Comparison of ENCODE assay signal across 19 cellular contexts in the genomic region with DNA sequence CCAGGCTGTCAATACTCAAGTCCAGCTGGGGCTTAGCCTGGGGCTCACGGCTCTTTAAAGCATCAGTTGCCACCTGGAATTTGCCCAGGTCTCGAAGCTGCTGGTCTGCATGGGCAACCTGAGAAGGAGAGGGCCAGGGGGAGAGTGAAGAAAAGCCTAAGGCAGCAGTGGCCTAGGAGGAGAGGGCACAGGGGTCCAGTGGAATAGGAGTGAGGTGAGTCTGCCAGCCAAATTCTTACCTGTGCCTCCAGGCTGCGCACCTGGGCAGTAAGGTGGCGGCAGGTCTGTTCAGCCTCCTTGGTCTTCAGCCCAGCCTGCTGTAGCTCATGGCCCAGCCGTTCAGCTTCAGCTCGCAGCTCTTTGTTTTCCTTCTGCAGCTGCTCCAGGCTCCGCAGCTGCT. TPM values are rescaled to one million over a fixed set of nuclear protein-coding genes. Genes with fewer than 3 reads are reported as not detected.
A peak's percentile ranks its signal among the peaks of the same experiment; 100 is the strongest.
DNase-seq lines count a peak whose midpoint lies in the region; ATAC-seq and TF ChIP-seq lines count a peak whose summit lies in the region.
"Had no signal": no experiment of that assay in that cellular context is flagged by ENCODE, and none has a peak within 500 bp of the region (broad histone marks: within the 10 kb centered on the region; RNA-seq: fewer than 3 reads in every experiment).

No MANE protein-coding gene starts in this region.

- TSS peak; percentile 8 for BruUV-seq in mammary epithelial cell (replicated peaks; lab: Mats Ljungman, UMichigan)

- H2AFZ ChIP-seq in mammary epithelial cell (ENCODE audit: low read depth, low read length): no peak overlapping the region

- no peak overlapping the region for H3K4me3 Mint-ChIP-seq in activated T-cell treated with anti-CD3 and anti-CD28 coated beads, Interleukin-2, amount 50 U/mL, for 24 hours
- H3K4me3 Mint-ChIP-seq in HFFc6: no peak overlapping the region
- H3K4me3 Mint-ChIP-seq in stimulated activated effector memory CD8-positive, alpha-beta T cell treated with anti-CD3 and anti-CD28 coated beads, Interleukin-12 subunit alpha, Interleukin-12 subunit beta, amount 100 ng/mL, for 72 hours: no peak overlapping the region
- H3K4me3 Mint-ChIP-seq: activated CD8-positive, alpha-beta memory T cell treated with anti-CD3 and anti-CD28 coated beads, Interleukin-2, amount 10 ng/mL, durations not matched to agents 7 days and 5 days; naive thymus-derived CD4-positive, alpha-beta T cell had no signal

- H3K4me2 ChIP-seq in mammary epithelial cell (ENCODE audit: insufficient read depth, low read depth, low read length): no peak overlapping the region
- H3K4me2 ChIP-seq: A549 had no signal

- H3K27me3 Mint-ChIP-seq in activated T-cell treated with anti-CD3 and anti-CD28 coated beads, Interleukin-2, amount 50 U/mL, for 24 hours: no peaks in the 10 kb centered on the region
- peaks cover 28% of the 10 kb centered on the region for H3K27me3 Mint-ChIP-seq in HFFc6 (ENCODE audit: insufficient read depth)
- H3K27me3 Mint-ChIP-seq: activated CD8-positive, alpha-beta memory T cell treated with anti-CD3 and anti-CD28 coated beads, Interleukin-2, amount 10 ng/mL, durations not matched to agents 7 days and 5 days; naive thymus-derived CD4-positive, alpha-beta T cell had no signal

- no peak overlapping the region for H3K4me3 ChIP-seq in mammary epithelial cell (replicated peaks in 1 of 3; ENCODE audit: insufficient read depth in 1 of 3, low read depth in 2 of 3, low read length in 3 of 3)
- no peak overlapping the region for H3K4me3 ChIP-seq in BE2C (ENCODE audit: low read depth, low read length)
- no peak overlapping the region for H3K4me3 ChIP-seq in spleen
- H3K4me3 ChIP-seq: A549, left ventricle myocardium inferior, SK-N-MC, upper lobe of left lung had no signal

- H3K9me3 Mint-ChIP-seq in activated T-cell treated with anti-CD3 and anti-CD28 coated beads, Interleukin-2, amount 50 U/mL, for 24 hours: no peaks in the 10 kb centered on the region
- no peaks in the 10 kb centered on the region for H3K9me3 Mint-ChIP-seq in HFFc6
- no peaks in the 10 kb centered on the region for H3K9me3 Mint-ChIP-seq in stimulated activated effector memory CD8-positive, alpha-beta T cell treated with anti-CD3 and anti-CD28 coated beads, Interleukin-12 subunit alpha, Interleukin-12 subunit beta, amount 100 ng/mL, for 72 hours

- dilution Hi-C loops in mammary epithelial cell (cut with HindIII; ENCODE audit: low sequenced_read_pairs): loop anchor here (5.0 kb wide), 1 partner anchor 51 kb away; no protein-coding TSS in a partner anchor

- no peaks in the 10 kb centered on the region for H3K27me3 ChIP-seq in mammary epithelial cell (ENCODE audit: insufficient read depth, low read length)
- no peaks in the 10 kb centered on the region for H3K27me3 ChIP-seq in BE2C
- no peaks in the 10 kb centered on the region for H3K27me3 ChIP-seq in spleen (replicated peaks in 1 of 7)
- H3K27me3 ChIP-seq: upper lobe of left lung had no signal

- intact Hi-C loops in mammary epithelial cell (cut with micrococcal nuclease) (no loop called here), spleen (cut with DNase I; ENCODE audit: low total_unique reads) (no loop called here)

- TF ChIP-seq CTCF in HFFc6 (IDR thresholded peaks at IDR 0.05) (no peak), mammary epithelial cell (conservative IDR thresholded peaks at IDR 0.05 in 1 of 2, IDR thresholded peaks at IDR 0.05 in 1 of 2; ENCODE audit: extremely low read depth in 1 of 2, insufficient read depth in 1 of 2, low read depth in 1 of 2, low read length in 2 of 2) (no peak), BE2C (IDR thresholded peaks at IDR 0.05; ENCODE audit: low read depth, low read length) (no peak), spleen (IDR thresholded peaks at IDR 0.05 in 8 of 11, conservative IDR thresholded peaks at IDR 0.05 in 3 of 11) (no peak)

- peaks cover 10% of the 10 kb centered on the region for H3K4me1 ChIP-seq in mammary epithelial cell (ENCODE audit: insufficient read depth, low read length)
- no peaks in the 10 kb centered on the region for H3K4me1 ChIP-seq in BE2C
- H3K4me1 ChIP-seq in spleen: peaks cover 0 to 44% (median 18%) of the 10 kb centered on the region in 6 donors

- peaks cover 47% of the 10 kb centered on the region for H3K36me3 ChIP-seq in mammary epithelial cell (ENCODE audit: insufficient read depth, low read length)
- peaks cover 93% of the 10 kb centered on the region for H3K36me3 ChIP-seq in BE2C
- H3K36me3 ChIP-seq in spleen: peaks cover 10 to 100% (median 100%) of the 10 kb centered on the region in 6 donors

- in situ Hi-C loops in mammary epithelial cell (cut with MboI; ENCODE audit: low sequenced_read_pairs in 2 of 2): no loop called here

- 83% methylated on average over 7 of the region's 7 CpGs for WGBS in mammary epithelial cell (ENCODE audit: low coverage, missing lambda C conversion rate)
- 90 to 98% (median 97%) methylated on average over 7 of the region's 7 CpGs for WGBS in spleen, 5 donors

- ATAC-seq in stimulated activated effector memory CD8-positive, alpha-beta T cell treated with anti-CD3 and anti-CD28 coated beads, Interleukin-12 subunit alpha, Interleukin-12 subunit beta, amount 100 ng/mL, for 72 hours: no peak
- ATAC-seq: A549; activated CD8-positive, alpha-beta memory T cell treated with anti-CD3 and anti-CD28 coated beads, Interleukin-2, amount 10 ng/mL, durations not matched to agents 7 days and 5 days; naive thymus-derived CD4-positive, alpha-beta T cell had no signal

- TF ChIP-seq POLR2A in spleen (IDR thresholded peaks at IDR 0.05): no peak

- peaks cover 99% of the 10 kb centered on the region for H3K36me3 Mint-ChIP-seq in activated T-cell treated with anti-CD3 and anti-CD28 coated beads, Interleukin-2, amount 50 U/mL, for 24 hours (ENCODE audit: low read depth)
- peaks cover 26% of the 10 kb centered on the region; the same call in 1 of the 2 replicates for H3K36me3 Mint-ChIP-seq in HFFc6 (ENCODE audit: low read depth)
- peaks cover 97% of the 10 kb centered on the region for H3K36me3 Mint-ChIP-seq in stimulated activated effector memory CD8-positive, alpha-beta T cell treated with anti-CD3 and anti-CD28 coated beads, Interleukin-12 subunit alpha, Interleukin-12 subunit beta, amount 100 ng/mL, for 72 hours

- H3K79me2 ChIP-seq in mammary epithelial cell (ENCODE audit: insufficient read depth, low read length): peaks cover 22% of the 10 kb centered on the region

- no peaks in the 10 kb centered on the region for H3K4me1 Mint-ChIP-seq in activated T-cell treated with anti-CD3 and anti-CD28 coated beads, Interleukin-2, amount 50 U/mL, for 24 hours (ENCODE audit: low read depth)
- no peaks in the 10 kb centered on the region for H3K4me1 Mint-ChIP-seq in HFFc6 (ENCODE audit: low read depth)
- peaks cover 9% of the 10 kb centered on the region for H3K4me1 Mint-ChIP-seq in stimulated activated effector memory CD8-positive, alpha-beta T cell treated with anti-CD3 and anti-CD28 coated beads, Interleukin-12 subunit alpha, Interleukin-12 subunit beta, amount 100 ng/mL, for 72 hours
- H3K4me1 Mint-ChIP-seq: activated CD8-positive, alpha-beta memory T cell treated with anti-CD3 and anti-CD28 coated beads, Interleukin-2, amount 10 ng/mL, durations not matched to agents 7 days and 5 days had no signal

- POLR2A ChIA-PET in HEK293T (lab: Yijun Ruan, JAX): no interaction called here

- no peak overlapping the region for H3K27ac ChIP-seq in mammary epithelial cell (ENCODE audit: insufficient read depth, low read depth, low read length)
- peak overlapping the region in 1 of 8 donors; percentile 2 for H3K27ac ChIP-seq in spleen
- H3K27ac ChIP-seq: A549, left ventricle myocardium inferior, SK-N-MC had no signal

- H3K9me3 ChIP-seq in mammary epithelial cell (replicated peaks; ENCODE audit: insufficient read depth, low read length): no peaks in the 10 kb centered on the region
- no peaks in the 10 kb centered on the region for H3K9me3 ChIP-seq in BE2C
- no peaks in the 10 kb centered on the region for H3K9me3 ChIP-seq in spleen
- H3K9me3 ChIP-seq: A549, left ventricle myocardium inferior, upper lobe of left lung had no signal

- peak; percentile 24 for DNase-seq in activated T-cell treated with anti-CD3 and anti-CD28 coated beads, Interleukin-2, amount 50 U/mL, for 24 hours
- no peak for DNase-seq in activated T-cell treated with anti-CD3 and anti-CD28 coated beads, Interleukin-2, amount 50 U/mL, for 1 hour
- DNase-seq in HFFc6: no peak
- DNase-seq in mammary epithelial cell: no peak
- no peak for DNase-seq in stimulated activated effector memory CD8-positive, alpha-beta T cell treated with anti-CD3 and anti-CD28 coated beads, Interleukin-12 subunit alpha, Interleukin-12 subunit beta, amount 100 ng/mL, for 72 hours (ENCODE audit: low spot score in 2 of 2)
- DNase-seq in HEK293T (ENCODE audit: extremely low spot score): no peak
- no peak for DNase-seq in BE2C
- no peak for DNase-seq in spleen
- DNase-seq: activated CD8-positive, alpha-beta memory T cell treated with anti-CD3 and anti-CD28 coated beads, Interleukin-2, amount 10 ng/mL, durations not matched to agents 7 days and 5 days; cerebellar nuclear complex; left ventricle myocardium inferior; naive thymus-derived CD4-positive, alpha-beta T cell; NCI-H1436; NCI-H2107; NCI-H446; nucleus accumbens; upper lobe of left lung had no signal

- H3K27ac Mint-ChIP-seq in activated T-cell treated with anti-CD3 and anti-CD28 coated beads, Interleukin-2, amount 50 U/mL, for 24 hours: peak overlapping the region; percentile 54
- peak overlapping the region; percentile 40 for H3K27ac Mint-ChIP-seq in HFFc6
- peak overlapping the region; percentile 88 for H3K27ac Mint-ChIP-seq in stimulated activated effector memory CD8-positive, alpha-beta T cell treated with anti-CD3 and anti-CD28 coated beads, Interleukin-12 subunit alpha, Interleukin-12 subunit beta, amount 100 ng/mL, for 72 hours
- H3K27ac Mint-ChIP-seq: activated CD8-positive, alpha-beta memory T cell treated with anti-CD3 and anti-CD28 coated beads, Interleukin-2, amount 10 ng/mL, durations not matched to agents 7 days and 5 days had no signal

- H3K9ac ChIP-seq in mammary epithelial cell (ENCODE audit: insufficient read depth, low read length): no peak overlapping the region

- CTCF ChIA-PET in mammary epithelial cell (lab: Charles Lee; ENCODE audit: low non-redundant PET): no interaction called here
- CTCF ChIA-PET in HEK293T (lab: Yijun Ruan, JAX): interaction anchor here (0.7 kb wide), 1 partner anchor 82 kb away, joined by 4 read pairs; no protein-coding TSS in a partner anchor

- H4K20me1 ChIP-seq in mammary epithelial cell (ENCODE audit: insufficient read depth, low read length): no peaks in the 10 kb centered on the region

TF ChIP-seq in HEK293T, 16 proteins besides CTCF, POLR2A, EP300 and RAD21:
- TF ChIP-seq SUZ12 (IDR thresholded peaks at IDR 0.05) (no peak), TARDBP (IDR thresholded peaks at IDR 0.05) (no peak), SP1 (IDR thresholded peaks at IDR 0.05) (no peak), ARNT (IDR thresholded peaks at IDR 0.05) (no peak), FOXA1 (IDR thresholded peaks at IDR 0.05) (no peak)

RNA-seq across cellular contexts. Expression of a gene that starts 10.0 kb away (rescaled TPM):
- total RNA-seq in HFFc6 (2021; fragmentation: NEBNext Ultra II Directional; extraction: Animal tissue kit (Norgen Biotek cat#: 25700)): 1 to 10 TPM; 1.5 to 2.3 (median 1.8) TPM
- total RNA-seq in mammary epithelial cell: 1 to 10 TPM; 2.7 to 6.2 TPM
- 1.3 TPM for polyA plus RNA-seq in mammary epithelial cell
- 13.1 TPM for polyA minus RNA-seq in mammary epithelial cell
- 21.4 TPM for polyA plus RNA-seq in BE2C (2012; ENCODE audit: insufficient read depth, insufficient read length, low read depth)
- 10 to 100 TPM; 33.6 to 84.2 (median 69.8) TPM for total RNA-seq in spleen
- polyA plus RNA-seq in spleen: 10 to 100 TPM; 13.8 to 38.2 (median 18.2) TPM

Comparison
In these comparisons a context has a peak if more than half of its experiments do, and no peak if none do; other contexts are left out.
1. RNA of a gene that starts 10.0 kb away (total RNA-seq): 33.6 to 84.2 TPM in spleen; 2.7 to 6.2 TPM in mammary epithelial cell and 1.5 to 2.3 TPM in HFFc6; every median in the first group is over 4 times any median in the second.
2. Peak in every context shown above with its lines, with median percentiles within 50 percentile points of each other: H3K27ac Mint-ChIP-seq.